In the genomic region with DNA sequence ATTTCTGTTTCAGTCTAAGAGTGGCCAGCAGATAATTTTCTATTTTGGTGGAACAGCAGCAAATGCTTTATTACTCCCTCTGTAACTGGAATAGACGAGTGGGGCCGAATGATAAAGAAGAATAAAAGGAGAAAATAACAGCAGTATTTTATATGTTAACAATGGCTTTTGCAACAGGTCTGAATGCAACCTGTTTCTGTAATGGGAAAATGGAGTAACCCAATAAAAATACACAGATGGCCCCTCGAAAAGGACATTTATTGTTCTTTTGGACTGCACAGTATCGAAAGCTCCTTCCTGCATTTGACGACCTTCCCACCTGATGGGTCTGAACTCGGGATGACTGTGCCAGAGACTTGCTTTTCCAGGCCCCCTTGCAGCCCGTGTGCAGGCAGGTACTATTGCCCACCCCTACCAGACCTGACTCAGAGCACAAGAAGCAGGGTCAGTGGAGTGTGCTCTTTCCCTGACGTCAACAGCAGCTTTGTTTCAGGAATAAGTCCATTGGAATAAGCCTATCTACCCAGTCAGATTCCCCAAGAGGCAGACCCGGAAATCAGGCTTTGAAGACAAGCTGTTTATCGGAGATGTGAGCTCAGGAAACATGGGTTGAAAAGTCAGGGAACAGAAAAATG, we compare ENCODE assay signal across 1 cellular context.
TF ChIP-seq lines count a peak whose summit lies in the region.

No MANE protein-coding gene starts in this region.

TF ChIP-seq in K562, 482 proteins besides CTCF, POLR2A, EP300 and RAD21 (continued from another document):
- TF ChIP-seq, protein P1, sequence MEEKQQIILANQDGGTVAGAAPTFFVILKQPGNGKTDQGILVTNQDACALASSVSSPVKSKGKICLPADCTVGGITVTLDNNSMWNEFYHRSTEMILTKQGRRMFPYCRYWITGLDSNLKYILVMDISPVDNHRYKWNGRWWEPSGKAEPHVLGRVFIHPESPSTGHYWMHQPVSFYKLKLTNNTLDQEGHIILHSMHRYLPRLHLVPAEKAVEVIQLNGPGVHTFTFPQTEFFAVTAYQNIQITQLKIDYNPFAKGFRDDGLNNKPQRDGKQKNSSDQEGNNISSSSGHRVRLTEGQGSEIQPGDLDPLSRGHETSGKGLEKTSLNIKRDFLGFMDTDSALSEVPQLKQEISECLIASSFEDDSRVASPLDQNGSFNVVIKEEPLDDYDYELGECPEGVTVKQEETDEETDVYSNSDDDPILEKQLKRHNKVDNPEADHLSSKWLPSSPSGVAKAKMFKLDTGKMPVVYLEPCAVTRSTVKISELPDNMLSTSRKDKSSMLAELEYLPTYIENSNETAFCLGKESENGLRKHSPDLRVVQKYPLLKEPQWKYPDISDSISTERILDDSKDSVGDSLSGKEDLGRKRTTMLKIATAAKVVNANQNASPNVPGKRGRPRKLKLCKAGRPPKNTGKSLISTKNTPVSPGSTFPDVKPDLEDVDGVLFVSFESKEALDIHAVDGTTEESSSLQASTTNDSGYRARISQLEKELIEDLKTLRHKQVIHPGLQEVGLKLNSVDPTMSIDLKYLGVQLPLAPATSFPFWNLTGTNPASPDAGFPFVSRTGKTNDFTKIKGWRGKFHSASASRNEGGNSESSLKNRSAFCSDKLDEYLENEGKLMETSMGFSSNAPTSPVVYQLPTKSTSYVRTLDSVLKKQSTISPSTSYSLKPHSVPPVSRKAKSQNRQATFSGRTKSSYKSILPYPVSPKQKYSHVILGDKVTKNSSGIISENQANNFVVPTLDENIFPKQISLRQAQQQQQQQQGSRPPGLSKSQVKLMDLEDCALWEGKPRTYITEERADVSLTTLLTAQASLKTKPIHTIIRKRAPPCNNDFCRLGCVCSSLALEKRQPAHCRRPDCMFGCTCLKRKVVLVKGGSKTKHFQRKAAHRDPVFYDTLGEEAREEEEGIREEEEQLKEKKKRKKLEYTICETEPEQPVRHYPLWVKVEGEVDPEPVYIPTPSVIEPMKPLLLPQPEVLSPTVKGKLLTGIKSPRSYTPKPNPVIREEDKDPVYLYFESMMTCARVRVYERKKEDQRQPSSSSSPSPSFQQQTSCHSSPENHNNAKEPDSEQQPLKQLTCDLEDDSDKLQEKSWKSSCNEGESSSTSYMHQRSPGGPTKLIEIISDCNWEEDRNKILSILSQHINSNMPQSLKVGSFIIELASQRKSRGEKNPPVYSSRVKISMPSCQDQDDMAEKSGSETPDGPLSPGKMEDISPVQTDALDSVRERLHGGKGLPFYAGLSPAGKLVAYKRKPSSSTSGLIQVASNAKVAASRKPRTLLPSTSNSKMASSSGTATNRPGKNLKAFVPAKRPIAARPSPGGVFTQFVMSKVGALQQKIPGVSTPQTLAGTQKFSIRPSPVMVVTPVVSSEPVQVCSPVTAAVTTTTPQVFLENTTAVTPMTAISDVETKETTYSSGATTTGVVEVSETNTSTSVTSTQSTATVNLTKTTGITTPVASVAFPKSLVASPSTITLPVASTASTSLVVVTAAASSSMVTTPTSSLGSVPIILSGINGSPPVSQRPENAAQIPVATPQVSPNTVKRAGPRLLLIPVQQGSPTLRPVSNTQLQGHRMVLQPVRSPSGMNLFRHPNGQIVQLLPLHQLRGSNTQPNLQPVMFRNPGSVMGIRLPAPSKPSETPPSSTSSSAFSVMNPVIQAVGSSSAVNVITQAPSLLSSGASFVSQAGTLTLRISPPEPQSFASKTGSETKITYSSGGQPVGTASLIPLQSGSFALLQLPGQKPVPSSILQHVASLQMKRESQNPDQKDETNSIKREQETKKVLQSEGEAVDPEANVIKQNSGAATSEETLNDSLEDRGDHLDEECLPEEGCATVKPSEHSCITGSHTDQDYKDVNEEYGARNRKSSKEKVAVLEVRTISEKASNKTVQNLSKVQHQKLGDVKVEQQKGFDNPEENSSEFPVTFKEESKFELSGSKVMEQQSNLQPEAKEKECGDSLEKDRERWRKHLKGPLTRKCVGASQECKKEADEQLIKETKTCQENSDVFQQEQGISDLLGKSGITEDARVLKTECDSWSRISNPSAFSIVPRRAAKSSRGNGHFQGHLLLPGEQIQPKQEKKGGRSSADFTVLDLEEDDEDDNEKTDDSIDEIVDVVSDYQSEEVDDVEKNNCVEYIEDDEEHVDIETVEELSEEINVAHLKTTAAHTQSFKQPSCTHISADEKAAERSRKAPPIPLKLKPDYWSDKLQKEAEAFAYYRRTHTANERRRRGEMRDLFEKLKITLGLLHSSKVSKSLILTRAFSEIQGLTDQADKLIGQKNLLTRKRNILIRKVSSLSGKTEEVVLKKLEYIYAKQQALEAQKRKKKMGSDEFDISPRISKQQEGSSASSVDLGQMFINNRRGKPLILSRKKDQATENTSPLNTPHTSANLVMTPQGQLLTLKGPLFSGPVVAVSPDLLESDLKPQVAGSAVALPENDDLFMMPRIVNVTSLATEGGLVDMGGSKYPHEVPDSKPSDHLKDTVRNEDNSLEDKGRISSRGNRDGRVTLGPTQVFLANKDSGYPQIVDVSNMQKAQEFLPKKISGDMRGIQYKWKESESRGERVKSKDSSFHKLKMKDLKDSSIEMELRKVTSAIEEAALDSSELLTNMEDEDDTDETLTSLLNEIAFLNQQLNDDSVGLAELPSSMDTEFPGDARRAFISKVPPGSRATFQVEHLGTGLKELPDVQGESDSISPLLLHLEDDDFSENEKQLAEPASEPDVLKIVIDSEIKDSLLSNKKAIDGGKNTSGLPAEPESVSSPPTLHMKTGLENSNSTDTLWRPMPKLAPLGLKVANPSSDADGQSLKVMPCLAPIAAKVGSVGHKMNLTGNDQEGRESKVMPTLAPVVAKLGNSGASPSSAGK (IDR thresholded peaks at IDR 0.05), result 0 out of 2 replicates have a peak, but pooled peaks have one; percentile 28
